ENCODE assay signal across 8 cellular contexts in the genomic region with DNA sequence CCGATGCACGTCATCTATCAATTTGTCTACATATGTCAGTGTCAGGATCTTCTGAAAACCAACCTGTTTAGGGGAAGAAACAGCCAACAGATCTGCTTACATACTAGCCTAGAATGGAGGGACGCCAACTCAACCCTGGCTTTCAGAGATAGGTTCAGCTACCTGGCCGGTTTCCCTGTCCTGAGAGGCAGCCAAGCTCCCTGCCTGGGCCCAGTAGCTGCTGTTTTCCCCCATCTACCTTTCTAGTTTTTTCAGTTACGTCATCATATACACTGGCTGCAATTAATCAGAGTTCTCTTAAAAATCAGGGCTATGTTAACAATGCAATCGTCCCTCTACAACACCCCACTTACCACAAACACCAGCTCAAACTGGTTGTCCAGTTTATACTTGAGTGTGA. TPM values are rescaled to one million over a fixed set of nuclear protein-coding genes. Genes with fewer than 3 reads are reported as not detected.
A peak's percentile ranks its signal among the peaks of the same experiment; 100 is the strongest.
DNase-seq lines count a peak whose midpoint lies in the region; ATAC-seq and TF ChIP-seq lines count a peak whose summit lies in the region.

No MANE protein-coding gene starts in this region.

- H3K4me3 ChIP-seq in GM23248 = peak overlapping the region; percentile 91
- H3K4me3 ChIP-seq in gastroesophageal sphincter = peak overlapping the region; percentile 80 to 95
- H3K4me3 ChIP-seq in skeletal muscle satellite cell (ENCODE audit: low read length) = peak overlapping the region; percentile 95

- 53 to 56% methylated on average over 6 of the region's 6 CpGs for WGBS in GM23248 (ENCODE audit: low coverage in 1 of 2, low lambda C conversion rate in 2 of 2, missing lambda C conversion rate in 2 of 2), 2 experiments
- WGBS in gastroesophageal sphincter (ENCODE audit: low coverage in 1 of 2), 2 donors = 67 to 69% methylated on average over 4 to 5 of the region's 6 CpGs

- no peaks in the 10 kb centered on the region for H3K9me2 ChIP-seq in GM23248 (ENCODE audit: insufficient read depth)

- TF ChIP-seq POLR2A in gastroesophageal sphincter (IDR thresholded peaks at IDR 0.05) = no peak

- H3K4me3 Mint-ChIP-seq in WTC11 = peak overlapping the region; percentile 87

- TF ChIP-seq CTCF in WTC11 (IDR thresholded peaks at IDR 0.05) (no peak), gastroesophageal sphincter (IDR thresholded peaks at IDR 0.05) (no peak)

- CTCF ChIA-PET in WTC11 (lab: Charles Lee) = no interaction called here

- H3K27ac Mint-ChIP-seq in WTC11 = peak overlapping the region; percentile 99

- H3K9ac ChIP-seq in GM23248 (peak overlapping the region; percentile 98), skeletal muscle satellite cell (ENCODE audit: low read depth, low read length) (peak overlapping the region; percentile 97)

- H3K27me3 Mint-ChIP-seq in WTC11 (ENCODE audit: low read depth) = no peaks in the 10 kb centered on the region

- H3K36me3 ChIP-seq in GM23248 (ENCODE audit: low read depth) = peaks cover 44% of the 10 kb centered on the region
- peaks cover 4 to 56% of the 10 kb centered on the region in 2 donors for H3K36me3 ChIP-seq in gastroesophageal sphincter
- peaks cover 49% of the 10 kb centered on the region for H3K36me3 ChIP-seq in skeletal muscle satellite cell (ENCODE audit: insufficient read depth, low read length)

- peaks cover 7% of the 10 kb centered on the region for H3K4me1 ChIP-seq in GM23248 (ENCODE audit: insufficient read depth)
- H3K4me1 ChIP-seq in gastroesophageal sphincter = peaks cover 5 to 32% (median 11%) of the 10 kb centered on the region in 3 donors
- H3K4me1 ChIP-seq in skeletal muscle satellite cell (ENCODE audit: control insufficient read depth, insufficient read depth, low read length) = peaks cover 13% of the 10 kb centered on the region

- H3K4me1 Mint-ChIP-seq in WTC11 = peaks cover 15% of the 10 kb centered on the region

- H3K27me3 ChIP-seq in GM23248 (replicated peaks; ENCODE audit: insufficient read depth) = no peaks in the 10 kb centered on the region
- H3K27me3 ChIP-seq in gastroesophageal sphincter = no peaks in the 10 kb centered on the region
- no peaks in the 10 kb centered on the region for H3K27me3 ChIP-seq in skeletal muscle satellite cell (ENCODE audit: control insufficient read depth, insufficient read depth, low read length)

- H3K9me3 ChIP-seq in GM23248 (ENCODE audit: low read depth) (no peaks in the 10 kb centered on the region), gastroesophageal sphincter (no peaks in the 10 kb centered on the region), skeletal muscle satellite cell (replicated peaks; ENCODE audit: low read length) (no peaks in the 10 kb centered on the region)

- no peak for TF ChIP-seq EP300 in gastroesophageal sphincter (IDR thresholded peaks at IDR 0.05)

- H3K9me3 Mint-ChIP-seq in WTC11 = no peaks in the 10 kb centered on the region

- no peak overlapping the region for H2AFZ ChIP-seq in GM23248

- POLR2A ChIA-PET in WTC11 (lab: Charles Lee) = no interaction called here

- ATAC-seq in WTC11 (no peak), gastroesophageal sphincter (no peak), GM18907 (IDR thresholded peaks at IDR 0.05; ENCODE audit: unreplicated experiment) (no peak), GM21723 (IDR thresholded peaks at IDR 0.05; ENCODE audit: unreplicated experiment) (no peak)

- in situ Hi-C loops in GM23248 (cut with MboI) = no loop called here

- no peaks in the 10 kb centered on the region; the same call in 1 of the 2 replicates for H4K20me1 ChIP-seq in GM23248 (ENCODE audit: insufficient read depth)

- H3K27ac ChIP-seq in GM23248 (peak overlapping the region; percentile 82), gastroesophageal sphincter (peak overlapping the region; percentile 91 to 94 (median 92))

- H3F3A ChIP-seq in GM23248 (ENCODE audit: insufficient read depth) = no peaks in the 10 kb centered on the region

- DNase-seq in GM23248 = no peak
- no peak for DNase-seq in WTC11 (ENCODE audit: low spot score)
- no peak for DNase-seq in NCI-H2081 (lab: John Stamatoyannopoulos, UW)
- no peak for DNase-seq in NCI-H187 treated with DMSO at 0.1 percent for 48 hours (lab: John Stamatoyannopoulos, UW)

- H3K4me2 ChIP-seq in GM23248 (ENCODE audit: unreplicated experiment) (peak overlapping the region; percentile 88), skeletal muscle satellite cell (ENCODE audit: low read length) (peak overlapping the region; percentile 86)

- peaks cover 52% of the 10 kb centered on the region for H3K79me2 ChIP-seq in GM23248 (ENCODE audit: insufficient read depth)

- H3K36me3 Mint-ChIP-seq in WTC11 = peaks cover 60% of the 10 kb centered on the region

TF ChIP-seq in WTC11, 78 proteins besides CTCF, POLR2A, EP300 and RAD21 (continues in another document):
- TF ChIP-seq ZNF263 (CRISPR knock-in tag; IDR thresholded peaks at IDR 0.05; ENCODE audit: low read depth) = no peak
- no peak for TF ChIP-seq ZNF671 (CRISPR knock-in tag; IDR thresholded peaks at IDR 0.05)
- TF ChIP-seq, protein P1, sequence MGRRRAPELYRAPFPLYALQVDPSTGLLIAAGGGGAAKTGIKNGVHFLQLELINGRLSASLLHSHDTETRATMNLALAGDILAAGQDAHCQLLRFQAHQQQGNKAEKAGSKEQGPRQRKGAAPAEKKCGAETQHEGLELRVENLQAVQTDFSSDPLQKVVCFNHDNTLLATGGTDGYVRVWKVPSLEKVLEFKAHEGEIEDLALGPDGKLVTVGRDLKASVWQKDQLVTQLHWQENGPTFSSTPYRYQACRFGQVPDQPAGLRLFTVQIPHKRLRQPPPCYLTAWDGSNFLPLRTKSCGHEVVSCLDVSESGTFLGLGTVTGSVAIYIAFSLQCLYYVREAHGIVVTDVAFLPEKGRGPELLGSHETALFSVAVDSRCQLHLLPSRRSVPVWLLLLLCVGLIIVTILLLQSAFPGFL (CRISPR knock-in tag; IDR thresholded peaks at IDR 0.05; ENCODE audit: borderline replicate concordance) = no peak
- TF ChIP-seq ZNF232 (CRISPR knock-in tag; IDR thresholded peaks at IDR 0.05) = no peak
- TF ChIP-seq, protein P2, sequence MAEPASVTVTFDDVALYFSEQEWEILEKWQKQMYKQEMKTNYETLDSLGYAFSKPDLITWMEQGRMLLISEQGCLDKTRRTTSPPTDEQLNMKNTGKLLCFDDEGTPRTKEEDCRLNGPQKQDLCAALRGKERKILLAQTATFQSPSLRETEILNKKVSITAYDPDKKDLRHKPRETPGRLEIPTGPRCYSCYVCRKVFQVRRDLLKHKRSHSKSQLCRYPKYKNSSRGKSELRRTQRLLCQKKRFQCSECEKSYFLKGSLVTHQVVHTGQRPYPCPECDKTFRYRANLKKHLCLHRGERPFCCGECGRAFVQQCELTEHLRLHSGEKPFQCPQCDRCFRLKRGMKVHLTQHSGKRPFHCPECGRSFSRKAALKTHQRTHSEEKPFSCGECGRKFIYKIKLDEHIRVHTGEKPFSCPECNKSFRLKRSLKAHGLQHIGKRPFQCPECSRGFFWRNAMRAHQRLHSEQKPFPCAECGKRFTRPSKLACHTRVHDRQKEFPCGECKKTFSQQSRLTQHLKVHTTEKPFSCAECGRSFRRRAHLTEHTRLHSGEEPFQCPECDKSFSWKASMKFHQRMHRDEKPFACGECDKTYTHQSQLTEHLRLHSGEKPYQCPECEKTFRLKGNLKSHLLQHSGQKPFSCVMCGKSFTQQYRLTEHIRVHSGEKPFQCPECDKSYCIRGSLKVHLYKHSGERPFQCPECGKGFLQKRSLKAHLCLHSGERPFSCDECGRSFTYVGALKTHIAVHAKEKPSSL (CRISPR knock-in tag; conservative IDR thresholded peaks at IDR 0.05) = no peak
- no peak for TF ChIP-seq NFE2L1 (CRISPR knock-in tag; IDR thresholded peaks at IDR 0.05)
- TF ChIP-seq ELF4 (CRISPR knock-in tag; IDR thresholded peaks at IDR 0.05; ENCODE audit: low read depth) = no peak
- no peak for TF ChIP-seq MYBL2 (CRISPR knock-in tag; IDR thresholded peaks at IDR 0.05)
- TF ChIP-seq, protein P3, sequence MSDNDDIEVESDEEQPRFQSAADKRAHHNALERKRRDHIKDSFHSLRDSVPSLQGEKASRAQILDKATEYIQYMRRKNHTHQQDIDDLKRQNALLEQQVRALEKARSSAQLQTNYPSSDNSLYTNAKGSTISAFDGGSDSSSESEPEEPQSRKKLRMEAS (CRISPR knock-in tag; IDR thresholded peaks at IDR 0.05) = no peak
- TF ChIP-seq SMAD4 (CRISPR knock-in tag; IDR thresholded peaks at IDR 0.05) = no peak
- TF ChIP-seq FOXP1 (CRISPR knock-in tag; IDR thresholded peaks at IDR 0.05; ENCODE audit: borderline replicate concordance) = no peak

RNA-seq across cellular contexts. Expression of a gene that starts 1.0 kb away (rescaled TPM):
- total RNA-seq in GM23248 (2014; rRNA removed; shearing (Covaris generic)) = 142 and 151 TPM in 2 replicates
- 122 and 125 TPM in 2 replicates for polyA plus RNA-seq in GM23248 (2016; fragmentation: Nextera tagmentation; extraction: Ambion mirVana)
- total RNA-seq in WTC11 (2021) = 59.7 to 64.7 TPM (median 62.2 TPM) in 3 replicates
- 10 to 100 TPM; 84.1 to 87.1 (median 86.7) TPM for total RNA-seq in gastroesophageal sphincter
- 91.0 and 104 TPM in 2 replicates for total RNA-seq in skeletal muscle satellite cell (2012; rRNA removed)

RNA-seq across cellular contexts. Expression of a gene that starts 1.3 kb away (rescaled TPM):
- 14.1 and 22.0 TPM in 2 replicates for total RNA-seq in GM23248 (2014; rRNA removed; shearing (Covaris generic))
- polyA plus RNA-seq in GM23248 (2016; fragmentation: Nextera tagmentation; extraction: Ambion mirVana) = 9.0 and 9.3 TPM in 2 replicates
- 59.4 to 64.4 TPM (median 61.9 TPM) in 3 replicates for total RNA-seq in WTC11 (2021)
- 10 to 100 TPM in 3 of 4 donors, 1 to 10 TPM in 1; 9.9 to 17.4 (median 14.5) TPM for total RNA-seq in gastroesophageal sphincter
- total RNA-seq in skeletal muscle satellite cell (2012; rRNA removed) = 18.3 and 18.5 TPM in 2 replicates

RNA-seq across cellular contexts. Expression of a gene that starts 15.2 kb away (rescaled TPM):
- 3.8 TPM in 2 replicates for total RNA-seq in GM23248 (2014; rRNA removed; shearing (Covaris generic))
- polyA plus RNA-seq in GM23248 (2016; fragmentation: Nextera tagmentation; extraction: Ambion mirVana) = 2.8 and 3.2 TPM in 2 replicates
- total RNA-seq in WTC11 (2021) = 5.4 to 5.9 TPM (median 5.6 TPM) in 3 replicates
- total RNA-seq in gastroesophageal sphincter = 10 to 100 TPM in 3 of 4 donors, 1 to 10 TPM in 1; 6.6 to 18.1 (median 13.5) TPM
- 5.5 and 7.9 TPM in 2 replicates for total RNA-seq in skeletal muscle satellite cell (2012; rRNA removed)

RNA-seq across cellular contexts. Expression of a gene that starts 36.2 kb away (rescaled TPM):
- 12.1 and 12.4 TPM in 2 replicates for total RNA-seq in GM23248 (2014; rRNA removed; shearing (Covaris generic))
- 26.1 and 30.1 TPM in 2 replicates for polyA plus RNA-seq in GM23248 (2016; fragmentation: Nextera tagmentation; extraction: Ambion mirVana)
- 26.2 to 30.9 TPM (median 29.4 TPM) in 3 replicates for total RNA-seq in WTC11 (2021)
- 10 to 100 TPM; 11.8 to 20.6 (median 15.9) TPM for total RNA-seq in gastroesophageal sphincter
- total RNA-seq in skeletal muscle satellite cell (2012; rRNA removed) = 16.2 and 18.3 TPM in 2 replicates

RNA-seq across cellular contexts. Expression of a gene that starts 56.1 kb away (rescaled TPM):
- 23.1 and 25.4 TPM in 2 replicates for total RNA-seq in GM23248 (2014; rRNA removed; shearing (Covaris generic))
- polyA plus RNA-seq in GM23248 (2016; fragmentation: Nextera tagmentation; extraction: Ambion mirVana) = 29.5 and 30.5 TPM in 2 replicates
- 33.1 to 35.3 TPM (median 33.2 TPM) in 3 replicates for total RNA-seq in WTC11 (2021)
- 10 to 100 TPM; 15.5 to 24.0 (median 19.9) TPM for total RNA-seq in gastroesophageal sphincter
- 23.3 and 23.4 TPM in 2 replicates for total RNA-seq in skeletal muscle satellite cell (2012; rRNA removed)
